Comparison of ENCODE assay signal across 26 cellular contexts in the genomic region with DNA sequence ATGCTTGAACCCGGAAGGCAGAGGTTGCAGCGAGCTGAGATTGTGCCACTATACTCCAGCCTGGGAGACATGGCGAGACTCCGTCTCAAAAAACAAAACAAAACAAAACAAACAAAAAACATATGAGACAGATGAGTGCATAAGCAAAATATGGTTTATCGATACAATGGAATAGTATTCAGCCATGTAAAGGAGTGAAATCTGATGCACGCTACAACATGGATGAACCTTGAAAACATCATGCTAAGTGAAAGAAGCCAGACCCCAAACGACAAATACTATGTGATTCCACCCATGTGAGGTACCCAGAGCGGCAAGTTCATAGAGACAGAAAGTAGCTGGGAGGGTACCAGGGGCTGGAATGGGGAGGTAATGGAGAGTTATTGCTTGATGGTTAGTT. TPM values are rescaled to one million over a fixed set of nuclear protein-coding genes. Genes with fewer than 3 reads are reported as not detected.
DNase-seq lines count a peak whose midpoint lies in the region; ATAC-seq, FAIRE-seq and TF ChIP-seq lines count a peak whose summit lies in the region.
"Had no signal": no experiment of that assay in that cellular context is flagged by ENCODE, and none has a peak within 500 bp of the region (broad histone marks: within the 10 kb centered on the region; RNA-seq: fewer than 3 reads in every experiment).

No MANE protein-coding gene starts in this region.

- H3K4me3 ChIP-seq in mammary epithelial cell (replicated peaks in 1 of 3; ENCODE audit: insufficient read depth in 1 of 3, low read depth in 2 of 3, low read length in 3 of 3) (no peak overlapping the region), mucosa of rectum (ENCODE audit: low read length in 2 of 2) (no peak overlapping the region), mesendoderm (ENCODE audit: low read length) (no peak overlapping the region)

- CTCF ChIA-PET in MCF 10A (lab: Yijun Ruan, JAX) (interaction anchor here (0.6 to 4.1 kb wide), 4 partner anchors 10 to 72 kb away, joined by 3 to 26 read pairs (median 4); partner anchors contain the start of gene ACBD4), mammary epithelial cell (lab: Charles Lee; ENCODE audit: low non-redundant PET) (no interaction called here), RWPE1 (lab: Yijun Ruan, JAX) (interaction anchor here (1.2 kb wide), 1 partner anchor 10 kb away, joined by 4 read pairs; the partner anchor contains the start of gene ACBD4)
- CTCF ChIA-PET in CD4-positive, alpha-beta T cell (lab: Charles Lee): interaction anchor here (1.0 kb wide), 1 partner anchor 9 kb away, joined by 3 read pairs; no protein-coding TSS in a partner anchor

- H4K20me1 ChIP-seq in mammary epithelial cell (ENCODE audit: insufficient read depth, low read length): no peaks in the 10 kb centered on the region

- H3K36me3 ChIP-seq in mammary epithelial cell (ENCODE audit: insufficient read depth, low read length): no peaks in the 10 kb centered on the region
- no peaks in the 10 kb centered on the region for H3K36me3 ChIP-seq in mucosa of rectum (ENCODE audit: control insufficient read depth in 2 of 2, insufficient read depth in 2 of 2, low read length in 2 of 2)
- H3K36me3 ChIP-seq in mesendoderm (ENCODE audit: control insufficient read depth, insufficient read depth, low read length): no peaks in the 10 kb centered on the region

- H3K9me3 Mint-ChIP-seq in MCF 10A (ENCODE audit: unreplicated experiment): no peaks in the 10 kb centered on the region
- H3K9me3 Mint-ChIP-seq in CD4-positive, alpha-beta T cell: no peaks in the 10 kb centered on the region
- H3K9me3 Mint-ChIP-seq: CD8-positive, alpha-beta memory T cell had no signal

- BruUV-seq in MCF 10A (replicated peaks; lab: Mats Ljungman, UMichigan) (no TSS peak), mammary epithelial cell (replicated peaks; lab: Mats Ljungman, UMichigan) (no TSS peak)

- no peak overlapping the region for H2BK5ac ChIP-seq in mesendoderm (ENCODE audit: low read length)

- H3K4me1 ChIP-seq in mammary epithelial cell (ENCODE audit: insufficient read depth, low read length): peaks cover 64% of the 10 kb centered on the region
- peaks cover 71 to 73% of the 10 kb centered on the region in 2 donors for H3K4me1 ChIP-seq in mucosa of rectum (ENCODE audit: control insufficient read depth in 2 of 2, insufficient read depth in 2 of 2, low read length in 2 of 2)
- peaks cover 3% of the 10 kb centered on the region for H3K4me1 ChIP-seq in mesendoderm (ENCODE audit: control insufficient read depth, low read depth, low read length)

- WGBS in mammary epithelial cell (ENCODE audit: low coverage, missing lambda C conversion rate): 100% methylated on average over 4 of the region's 8 CpGs
- no CpG with 5 or more reads among the region's 8 CpGs for WGBS in mesendoderm (ENCODE audit: extremely low coverage, insufficient coverage, low lambda C conversion rate)

- H3K27me3 ChIP-seq in mammary epithelial cell (ENCODE audit: insufficient read depth, low read length) (no peaks in the 10 kb centered on the region), mucosa of rectum (ENCODE audit: control insufficient read depth in 2 of 2, insufficient read depth in 2 of 2, low read length in 2 of 2) (no peaks in the 10 kb centered on the region), mesendoderm (ENCODE audit: insufficient read depth, low read length, poor library complexity) (no peaks in the 10 kb centered on the region)
- no peaks in the 10 kb centered on the region for H3K27me3 ChIP-seq in CD4-positive, alpha-beta T cell (ENCODE audit: control insufficient read depth, insufficient read depth, low read length)

- H3K4me3 Mint-ChIP-seq in MCF 10A (ENCODE audit: unreplicated experiment): no peak overlapping the region
- H3K4me3 Mint-ChIP-seq in CD4-positive, alpha-beta T cell: no peak overlapping the region

- intact Hi-C loops in MCF 10A (cut with micrococcal nuclease): loop anchor here (2.0 kb wide), 1 partner anchor 23 kb away; no protein-coding TSS in a partner anchor
- intact Hi-C loops in mammary epithelial cell (cut with micrococcal nuclease): no loop called here
- intact Hi-C loops in CD4-positive, alpha-beta T cell (cut with DNase I, micrococcal nuclease): no loop called here

- no peak overlapping the region for H3K27ac ChIP-seq in mammary epithelial cell (ENCODE audit: insufficient read depth, low read depth, low read length)
- peak overlapping the region; percentile 100 for H3K27ac ChIP-seq in RWPE1
- peak overlapping the region; percentile 11 to 87 for H3K27ac ChIP-seq in mucosa of rectum (ENCODE audit: low read depth in 2 of 2, low read length in 2 of 2)
- H3K27ac ChIP-seq in CD4-positive, alpha-beta T cell (ENCODE audit: low read depth, low read length): no peak overlapping the region
- no peak overlapping the region for H3K27ac ChIP-seq in mesendoderm (ENCODE audit: low read depth, low read length)

- dilution Hi-C loops in mammary epithelial cell (cut with HindIII; ENCODE audit: low sequenced_read_pairs): loop anchor here (10.0 kb wide), 1 partner anchor 159 kb away; no protein-coding TSS in a partner anchor

- no peak overlapping the region for H3K18ac ChIP-seq in mesendoderm (ENCODE audit: low read length)

- H2BK15ac ChIP-seq in mesendoderm (replicated peaks; ENCODE audit: low read depth): no peak overlapping the region

- peaks cover 94% of the 10 kb centered on the region for H3K79me2 ChIP-seq in mammary epithelial cell (ENCODE audit: insufficient read depth, low read length)
- H3K79me2 ChIP-seq in mesendoderm (ENCODE audit: control insufficient read depth, insufficient read depth, low read length): no peaks in the 10 kb centered on the region

- H3K4me2 ChIP-seq in mammary epithelial cell (ENCODE audit: insufficient read depth, low read depth, low read length) (no peak overlapping the region), mesendoderm (ENCODE audit: low read length) (no peak overlapping the region)

- H4K5ac ChIP-seq in mesendoderm (ENCODE audit: low read length): no peak overlapping the region

- H3K9me3 ChIP-seq in mammary epithelial cell (replicated peaks; ENCODE audit: insufficient read depth, low read length) (no peaks in the 10 kb centered on the region), mucosa of rectum (ENCODE audit: control insufficient read depth in 2 of 2, low read length in 2 of 2) (no peaks in the 10 kb centered on the region)
- no peaks in the 10 kb centered on the region for H3K9me3 ChIP-seq in CD4-positive, alpha-beta T cell (ENCODE audit: control insufficient read depth, low read length)
- H3K9me3 ChIP-seq: SK-N-SH had no signal

- DNase-seq in MCF 10A (ENCODE audit: unreplicated experiment) (no peak), mammary epithelial cell (no peak), RWPE1 (ENCODE audit: low spot score) (no peak), urothelium cell line (ENCODE audit: low spot score) (no peak), mesendoderm (no peak), SHP77 treated with DMSO at 0.1 percent for 48 hours (lab: John Stamatoyannopoulos, UW) (no peak)
- DNase-seq in CD4-positive, alpha-beta T cell: no peak
- DNase-seq: 8988T; C1 segment of cervical spinal cord; CD8-positive, alpha-beta memory T cell; DMS53; GF-D8; GOT3; HCEC 1CT; KBM-7; NCI-H1092; NCI-H1436; NCI-H187 treated with DMSO at 0.1 percent for 48 hours; NCI-H2107; NCI-H2227 treated with DMSO at 0.1 percent for 48 hours; NCI-H510A treated with DMSO at 0.1 percent for 48 hours; NCI-H748 treated with DMSO at 0.1 percent for 48 hours; SHP77; SK-N-SH had no signal

- H3K23ac ChIP-seq in mesendoderm (ENCODE audit: low read length): no peak overlapping the region

- peaks cover 16% of the 10 kb centered on the region for H3K36me3 Mint-ChIP-seq in MCF 10A (ENCODE audit: insufficient read depth, unreplicated experiment)
- no peaks in the 10 kb centered on the region for H3K36me3 Mint-ChIP-seq in CD4-positive, alpha-beta T cell (ENCODE audit: low read depth)
- H3K36me3 Mint-ChIP-seq: CD8-positive, alpha-beta memory T cell had no signal

- H3K56ac ChIP-seq in mesendoderm (ENCODE audit: low read length): no peak overlapping the region

- no peak for ATAC-seq in CD4-positive, alpha-beta T cell (ENCODE audit: poor library complexity)

- no peak overlapping the region for H2AFZ ChIP-seq in mammary epithelial cell (ENCODE audit: low read depth, low read length)

- H3K79me1 ChIP-seq in mesendoderm (ENCODE audit: low read length): no peaks in the 10 kb centered on the region

- POLR2A ChIA-PET in MCF 10A (lab: Yijun Ruan, JAX): interaction anchor here (0.6 kb wide), 3 partner anchors 46 to 216 kb away, joined by 3 to 4 read pairs (median 4); no protein-coding TSS in a partner anchor
- POLR2A ChIA-PET in RWPE1 (lab: Yijun Ruan, JAX; ENCODE audit: low non-redundant PET): interaction anchor here (0.6 kb wide), 1 partner anchor 68 kb away, joined by 7 read pairs; no protein-coding TSS in a partner anchor
- POLR2A ChIA-PET in CD4-positive, alpha-beta T cell (lab: Charles Lee): no interaction called here

- no peak overlapping the region for H2BK120ac ChIP-seq in mesendoderm (ENCODE audit: low read depth, low read length)

- peak; percentile 81 for FAIRE-seq in urothelium cell line (lab: Jason Lieb, UNC)
- FAIRE-seq: D721Med had no signal

- in situ Hi-C loops in mammary epithelial cell (cut with MboI; ENCODE audit: low sequenced_read_pairs in 2 of 2): no loop called here

- H3K4me1 Mint-ChIP-seq in MCF 10A (ENCODE audit: insufficient read depth, unreplicated experiment): peaks cover 50% of the 10 kb centered on the region
- no peaks in the 10 kb centered on the region for H3K4me1 Mint-ChIP-seq in CD4-positive, alpha-beta T cell (ENCODE audit: low read depth)

- H2AK5ac ChIP-seq in mesendoderm (ENCODE audit: low read length): no peak overlapping the region

- TF ChIP-seq CTCF in MCF 10A (IDR thresholded peaks at IDR 0.05; ENCODE audit: unreplicated experiment) (no peak), mammary epithelial cell (conservative IDR thresholded peaks at IDR 0.05 in 1 of 2, IDR thresholded peaks at IDR 0.05 in 1 of 2; ENCODE audit: extremely low read depth in 1 of 2, insufficient read depth in 1 of 2, low read depth in 1 of 2, low read length in 2 of 2) (no peak), RWPE1 (conservative IDR thresholded peaks at IDR 0.05; ENCODE audit: low read depth) (no peak)
- TF ChIP-seq CTCF in CD4-positive, alpha-beta T cell (IDR thresholded peaks at IDR 0.05): no peak

- H3K9ac ChIP-seq in mammary epithelial cell (ENCODE audit: insufficient read depth, low read length) (no peak overlapping the region), mucosa of rectum (ENCODE audit: low read depth in 1 of 2, low read length in 2 of 2) (no peak overlapping the region), mesendoderm (ENCODE audit: low read length) (no peak overlapping the region)
- H3K9ac ChIP-seq: SK-N-SH had no signal

- peak overlapping the region; percentile 91 for H3K27ac Mint-ChIP-seq in MCF 10A (ENCODE audit: low read depth, unreplicated experiment)
- H3K27ac Mint-ChIP-seq in CD4-positive, alpha-beta T cell: no peak overlapping the region

- no peaks in the 10 kb centered on the region for H3K27me3 Mint-ChIP-seq in MCF 10A (ENCODE audit: insufficient read depth, unreplicated experiment)
- no peaks in the 10 kb centered on the region for H3K27me3 Mint-ChIP-seq in CD4-positive, alpha-beta T cell
- H3K27me3 Mint-ChIP-seq: CD8-positive, alpha-beta memory T cell had no signal

- no peak overlapping the region for H3K4ac ChIP-seq in mesendoderm (ENCODE audit: low read depth, low read length)

- no peak overlapping the region for H4K8ac ChIP-seq in mesendoderm (ENCODE audit: low read depth, low read length)

RNA-seq across cellular contexts. Expression of gene PLCD3, which starts 6.8 kb away (rescaled TPM):
- total RNA-seq in MCF 10A (2022) (54.5 and 69.7 TPM in 2 replicates), mammary epithelial cell (100 to 1,000 TPM in 1 of 2 donors, 10 to 100 TPM in 1; 79.4 to 185 TPM)
- polyA plus RNA-seq in mammary epithelial cell: 171 TPM
- 166 TPM for polyA minus RNA-seq in mammary epithelial cell
- total RNA-seq in CD4-positive, alpha-beta T cell: 1 to 10 TPM; 1.8 to 2.4 TPM
- polyA plus RNA-seq in mesendoderm (2013, experiment 1 of 2): 14.9 TPM
- 14.1 TPM for polyA plus RNA-seq in mesendoderm (2013, experiment 2 of 2)

RNA-seq across cellular contexts. Expression of gene ACBD4, which starts 10.0 kb away (rescaled TPM):
- total RNA-seq in MCF 10A (2022) (7.2 and 7.8 TPM in 2 replicates), mammary epithelial cell (1 to 10 TPM; 6.5 to 8.1 TPM)
- polyA plus RNA-seq in mammary epithelial cell: 3.1 TPM
- polyA minus RNA-seq in mammary epithelial cell: 3.4 TPM
- total RNA-seq in CD4-positive, alpha-beta T cell: 10 to 100 TPM; 24.8 to 26.3 TPM
- polyA plus RNA-seq in mesendoderm (2013, experiment 1 of 2): 1.4 TPM
- polyA plus RNA-seq in mesendoderm (2013, experiment 2 of 2): 1.3 TPM

RNA-seq across cellular contexts. Expression of gene HEXIM1, which starts 22.8 kb away (rescaled TPM):
- total RNA-seq in MCF 10A (2022): 22.5 and 26.7 TPM in 2 replicates
- total RNA-seq in mammary epithelial cell: 10 to 100 TPM; 20.5 to 35.2 TPM
- 16.7 TPM for polyA plus RNA-seq in mammary epithelial cell
- 12.4 TPM for polyA minus RNA-seq in mammary epithelial cell
- total RNA-seq in CD4-positive, alpha-beta T cell: 10 to 100 TPM; 50.5 to 50.9 TPM
- polyA plus RNA-seq in mesendoderm (2013, experiment 1 of 2): 20.9 TPM
- 20.6 TPM for polyA plus RNA-seq in mesendoderm (2013, experiment 2 of 2)

RNA-seq across cellular contexts. Expression of gene HEXIM2, which starts 36.2 kb away (rescaled TPM):
- total RNA-seq in MCF 10A (2022) (5.1 and 7.7 TPM in 2 replicates), mammary epithelial cell (1 to 10 TPM; 2.8 to 7.7 TPM)
- polyA plus RNA-seq in mammary epithelial cell: 4.0 TPM
- not detected for polyA minus RNA-seq in mammary epithelial cell
- total RNA-seq in CD4-positive, alpha-beta T cell: 1 to 10 TPM; 1.3 to 1.5 TPM
- polyA plus RNA-seq in mesendoderm (2013, experiment 1 of 2): 3.4 TPM
- 3.0 TPM for polyA plus RNA-seq in mesendoderm (2013, experiment 2 of 2)

Comparison
In these comparisons a context has a peak if more than half of its experiments do, and no peak if none do; other contexts are left out.
1. H3K27ac ChIP-seq: peak in RWPE1 (single experiment) and mucosa of rectum (2 of 2); none in mammary epithelial cell (single experiment), CD4-positive, alpha-beta T cell (single experiment) and mesendoderm (single experiment).
2. RNA of gene PLCD3, which starts 6.8 kb away (total RNA-seq): 79.4 to 185 TPM in mammary epithelial cell and 54.5 to 69.7 TPM in MCF 10A; 1.8 to 2.4 TPM in CD4-positive, alpha-beta T cell; every median in the first group is over 10 times any median in the second.